8 cellular contexts compared by ENCODE assay signal in genomic region chr16:24539295-24539849, GRCh38. TPM values are rescaled to one million over a fixed set of nuclear protein-coding genes. Genes with fewer than 3 reads are reported as not detected.
DNase-seq lines count a peak whose midpoint lies in the region; TF ChIP-seq lines count a peak whose summit lies in the region.

TSS of gene RBBP6 (plus strand) at chr16:24539566. CDS start at chr16:24540627, 1,061 bp downstream.

- H3K4me3 ChIP-seq in GM06990 (replicated peaks; ENCODE audit: low read depth, low read length) (peak within 1 kb of the TSS; percentile 77), HFF-Myc (replicated peaks; ENCODE audit: low read depth, low read length) (peak within 1 kb of the TSS; percentile 97), suprapubic skin (peak within 1 kb of the TSS; percentile 81)

- H3K4me1 Mint-ChIP-seq in activated naive CD4-positive, alpha-beta T cell treated with anti-CD3 and anti-CD28 coated beads, Interleukin-2, amount 10 ng/mL, durations not matched to agents 7 days and 5 days, result peaks cover 36% of the 10 kb centered on the region

- H3K36me3 ChIP-seq in GM06990 (ENCODE audit: control insufficient read depth, insufficient read depth, low read length) (no peaks in the 10 kb centered on the region), suprapubic skin (no peaks in the 10 kb centered on the region)

- TF ChIP-seq CTCF in GM06990 (IDR thresholded peaks at IDR 0.05; ENCODE audit: insufficient read depth, low read length, poor library complexity, severe bottlenecking) (peak; percentile 43), HFF-Myc (IDR thresholded peaks at IDR 0.05; ENCODE audit: low read depth, low read length, missing control alignments) (peak; percentile 13), suprapubic skin (IDR thresholded peaks at IDR 0.05) (peak in 1 of 2 donors; percentile 29)

- CTCF ChIA-PET in activated naive CD4-positive, alpha-beta T cell treated with anti-CD3 and anti-CD28 coated beads, Interleukin-2, amount 10 ng/mL, durations not matched to agents 7 days and 5 days (lab: Charles Lee), result interaction anchor here (1.4 kb wide), 2 partner anchors 22 to 34 kb away, joined by 6 to 8 read pairs; no protein-coding TSS in a partner anchor

- H3K9me3 Mint-ChIP-seq in activated naive CD4-positive, alpha-beta T cell treated with anti-CD3 and anti-CD28 coated beads, Interleukin-2, amount 10 ng/mL, durations not matched to agents 7 days and 5 days, result no peaks in the 10 kb centered on the region

- no peaks in the 10 kb centered on the region for H3K9me3 ChIP-seq in suprapubic skin

- peak; percentile 32 for TF ChIP-seq EP300 in suprapubic skin (IDR thresholded peaks at IDR 0.05)

- peak within 1 kb of the TSS; percentile 100 for H3K27ac Mint-ChIP-seq in activated naive CD4-positive, alpha-beta T cell treated with anti-CD3 and anti-CD28 coated beads, Interleukin-2, amount 10 ng/mL, durations not matched to agents 7 days and 5 days

- DNase-seq in GM06990 (ENCODE audit: extremely low read depth, insufficient read length) (peak; percentile 98), HFF-Myc (ENCODE audit: extremely low read depth, low read depth) (peak; percentile 88), NAMALWA (ENCODE audit: low spot score) (peak; percentile 97), SK-N-DZ (ENCODE audit: low spot score) (peak; percentile 96), germinal center (ENCODE audit: low spot score) (peak; percentile 94), nucleus accumbens (lab: John Stamatoyannopoulos, UW) (peak; percentile 36 to 98 (median 92)), suprapubic skin (ENCODE audit: low spot score in 2 of 2) (peak; percentile 94 to 98)
- DNase-seq in activated naive CD4-positive, alpha-beta T cell treated with anti-CD3 and anti-CD28 coated beads, Interleukin-2, amount 10 ng/mL, durations not matched to agents 7 days and 5 days, result peak; percentile 91

- peak; percentile 96 to 98 for TF ChIP-seq POLR2A in suprapubic skin (IDR thresholded peaks at IDR 0.05)

- H3K4me3 Mint-ChIP-seq in activated naive CD4-positive, alpha-beta T cell treated with anti-CD3 and anti-CD28 coated beads, Interleukin-2, amount 10 ng/mL, durations not matched to agents 7 days and 5 days, result peak within 1 kb of the TSS; percentile 97

- peaks cover 5% of the 10 kb centered on the region for H3K27me3 Mint-ChIP-seq in activated naive CD4-positive, alpha-beta T cell treated with anti-CD3 and anti-CD28 coated beads, Interleukin-2, amount 10 ng/mL, durations not matched to agents 7 days and 5 days

- no peaks in the 10 kb centered on the region for H3K27me3 ChIP-seq in GM06990 (replicated peaks; ENCODE audit: control insufficient read depth, insufficient read depth, low read length)
- no peaks in the 10 kb centered on the region for H3K27me3 ChIP-seq in suprapubic skin

- 1% methylated on average over 15 of the region's 68 CpGs for WGBS in suprapubic skin

- peaks cover 42% of the 10 kb centered on the region for H3K4me1 ChIP-seq in suprapubic skin

- H3K36me3 Mint-ChIP-seq in activated naive CD4-positive, alpha-beta T cell treated with anti-CD3 and anti-CD28 coated beads, Interleukin-2, amount 10 ng/mL, durations not matched to agents 7 days and 5 days, result peaks cover 25% of the 10 kb centered on the region

- peak within 1 kb of the TSS; percentile 99 for H3K27ac ChIP-seq in suprapubic skin

RNA-seq across cellular contexts. Expression of gene RBBP6, which starts in this region (rescaled TPM):
- 38.0 and 38.6 TPM in 2 replicates for polyA plus RNA-seq in SK-N-DZ (2014; cell fraction: cytosol; rRNA removed)
- polyA plus RNA-seq in SK-N-DZ (2014; cell fraction: nucleus; rRNA removed), result 106 and 136 TPM in 2 replicates
- 100 to 1,000 TPM in 2 of 4 donors, 10 to 100 TPM in 2; 45.6 to 147 (median 101) TPM for total RNA-seq in suprapubic skin

Comparison
In these comparisons a context has a peak if more than half of its experiments do, and no peak if none do; other contexts are left out.
1. Peak in every context shown above with its lines: DNase-seq, H3K4me3 ChIP-seq and H3K27ac ChIP-seq.